ENCODE assay signal across 16 cellular contexts in the genomic region with DNA sequence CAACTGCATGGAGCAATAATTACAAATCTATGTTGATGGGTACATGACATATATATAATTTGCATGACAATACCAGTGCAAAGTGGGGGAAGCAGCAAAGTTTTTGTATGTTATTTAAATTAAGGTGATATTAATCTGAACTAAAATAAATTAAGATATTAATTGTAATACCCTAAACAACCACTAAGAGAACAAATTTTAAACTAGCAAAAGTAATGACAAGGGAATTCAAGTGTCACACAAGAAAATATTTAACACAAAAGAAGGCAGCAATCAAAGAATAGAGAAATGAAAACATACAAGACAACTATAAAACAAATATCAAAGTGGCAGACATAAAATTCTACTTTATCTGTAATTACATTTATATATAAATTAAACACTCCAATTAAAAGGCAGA.
A peak's percentile ranks its signal among the peaks of the same experiment; 100 is the strongest.
DNase-seq lines count a peak whose midpoint lies in the region; TF ChIP-seq lines count a peak whose summit lies in the region.
"Had no signal": no experiment of that assay in that cellular context is flagged by ENCODE, and none has a peak within 500 bp of the region (broad histone marks: within the 10 kb centered on the region; RNA-seq: fewer than 3 reads in every experiment).

No MANE protein-coding gene starts in this region.

- CTCF ChIA-PET in PC-9 (lab: Charles Lee) = no interaction called here

- no TSS peak for BruUV-seq in PC-9 (replicated peaks; lab: Mats Ljungman, UMichigan)

- no peaks in the 10 kb centered on the region for H3K27me3 ChIP-seq in PC-9 (ENCODE audit: insufficient read depth, low read depth)

- POLR2A ChIA-PET in PC-9 (lab: Charles Lee; ENCODE audit: unreplicated experiment) = no interaction called here

- H3K27ac ChIP-seq in PC-9 = no peak overlapping the region
- H3K27ac ChIP-seq: GM23248 had no signal

- H3K9me3 ChIP-seq in PC-9 (ENCODE audit: insufficient read depth, low read depth) = no peaks in the 10 kb centered on the region; the same call in 1 of the 2 replicates

- no peaks in the 10 kb centered on the region for H3K79me2 ChIP-seq in PC-9 (ENCODE audit: low read depth)

- no peaks in the 10 kb centered on the region for H3K9me2 ChIP-seq in PC-9 (ENCODE audit: insufficient read depth)

- peaks cover 6% of the 10 kb centered on the region for H3K36me3 Mint-ChIP-seq in glutamatergic neuron (ENCODE audit: unreplicated experiment)
- H3K36me3 Mint-ChIP-seq in type B pancreatic cell = peaks cover 4% of the 10 kb centered on the region
- H3K36me3 Mint-ChIP-seq: CD4-positive, alpha-beta memory T cell had no signal

- H3K9me3 Mint-ChIP-seq in glutamatergic neuron (ENCODE audit: unreplicated experiment) (no peaks in the 10 kb centered on the region), type B pancreatic cell (peaks cover 6% of the 10 kb centered on the region)

- H2AFZ ChIP-seq in PC-9 = no peak overlapping the region
- H2AFZ ChIP-seq: GM23248 had no signal

- H3K27ac Mint-ChIP-seq in glutamatergic neuron (ENCODE audit: unreplicated experiment) = no peak overlapping the region
- H3K27ac Mint-ChIP-seq in type B pancreatic cell = no peak overlapping the region
- H3K27ac Mint-ChIP-seq: CD4-positive, alpha-beta memory T cell had no signal

- TF ChIP-seq CTCF in PC-9 (conservative IDR thresholded peaks at IDR 0.05) (peak; percentile 33; the same call in 1 of the 2 replicates), glutamatergic neuron (IDR thresholded peaks at IDR 0.05; ENCODE audit: partially characterized antibody, unreplicated experiment) (peak; percentile 54), type B pancreatic cell (conservative IDR thresholded peaks at IDR 0.05) (peak; percentile 62), foreskin fibroblast (IDR thresholded peaks at IDR 0.05; ENCODE audit: low read depth, low read length) (no peak)

- no peak overlapping the region for H3K4me3 ChIP-seq in PC-9
- H3K4me3 ChIP-seq in foreskin fibroblast (ENCODE audit: low read depth in 1 of 2, low read length in 2 of 2) = no peak overlapping the region
- H3K4me3 ChIP-seq: GM23248 had no signal

- intact Hi-C loops in PC-9 (cut with micrococcal nuclease; ENCODE audit: unreplicated experiment) = no loop called here

- H3K27me3 Mint-ChIP-seq in glutamatergic neuron (ENCODE audit: unreplicated experiment) (no peaks in the 10 kb centered on the region), type B pancreatic cell (no peaks in the 10 kb centered on the region)
- H3K27me3 Mint-ChIP-seq: CD4-positive, alpha-beta memory T cell had no signal

- peaks cover 2% of the 10 kb centered on the region for H3K4me1 Mint-ChIP-seq in glutamatergic neuron (ENCODE audit: low read depth, unreplicated experiment)
- H3K4me1 Mint-ChIP-seq in type B pancreatic cell (ENCODE audit: unreplicated experiment) = no peaks in the 10 kb centered on the region
- H3K4me1 Mint-ChIP-seq: CD4-positive, alpha-beta memory T cell had no signal

- no peaks in the 10 kb centered on the region for H3F3A ChIP-seq in PC-9 (ENCODE audit: insufficient read depth, low read depth)

- H3K36me3 ChIP-seq in PC-9 (ENCODE audit: low read depth) = no peaks in the 10 kb centered on the region

- DNase-seq in PC-9 (no peak), glutamatergic neuron (no peak), type B pancreatic cell (ENCODE audit: extremely low spot score, unreplicated experiment) (no peak), foreskin fibroblast (no peak), NCI-H2171 (lab: John Stamatoyannopoulos, UW) (no peak)
- no peak for DNase-seq in activated effector memory CD4-positive, alpha-beta T cell treated with Interleukin-2 at 50 U/mL for 16 hours
- DNase-seq: C1 segment of cervical spinal cord; Calu3; CD4-positive, alpha-beta memory T cell; COR-L47; DMS53; DMS79 treated with DMSO at 0.1 percent for 48 hours; GF-D8; GM23248; H7; HCEC 1CT had no signal

- H4K20me1 ChIP-seq in PC-9 (ENCODE audit: insufficient read depth) = no peaks in the 10 kb centered on the region

- no peak overlapping the region for H3K4me2 ChIP-seq in PC-9

- H3K4me1 ChIP-seq in PC-9 (replicated peaks; ENCODE audit: insufficient read depth) = no peaks in the 10 kb centered on the region

- no peak overlapping the region for H3K4me3 Mint-ChIP-seq in glutamatergic neuron (ENCODE audit: unreplicated experiment)
- no peak overlapping the region for H3K4me3 Mint-ChIP-seq in type B pancreatic cell
- H3K4me3 Mint-ChIP-seq: CD4-positive, alpha-beta memory T cell had no signal
